Comparison of ENCODE assay signal across 25 cellular contexts in the genomic region with DNA sequence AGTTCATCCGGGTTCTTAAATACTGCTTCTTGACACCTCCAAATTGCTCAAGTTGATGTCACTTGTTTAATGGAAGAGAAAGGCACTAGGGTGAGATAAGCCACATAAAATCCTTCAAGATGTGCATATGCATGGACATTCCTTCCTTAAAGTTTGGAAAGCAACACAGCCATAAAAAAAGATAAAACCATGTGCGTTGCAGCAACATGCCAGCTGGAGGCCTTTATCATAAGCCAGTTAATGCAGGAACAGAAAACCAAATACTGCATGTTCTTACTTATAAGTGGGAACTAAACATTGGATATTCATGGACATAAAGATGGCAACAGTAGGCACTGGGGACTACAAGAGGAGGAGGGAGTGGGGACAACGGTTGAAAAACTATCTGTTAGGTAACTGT.
"Had no signal": no experiment of that assay in that cellular context is flagged by ENCODE, and none has a peak within 500 bp of the region (broad histone marks: within the 10 kb centered on the region; RNA-seq: fewer than 3 reads in every experiment).

No MANE protein-coding gene starts in this region.

- H3K27me3 ChIP-seq: left lung, neural progenitor cell, neutrophil, right atrium auricular region, right lobe of liver, suprapubic skin, tibial artery, upper lobe of right lung had no signal

- H3K27me3 Mint-ChIP-seq: naive thymus-derived CD8-positive, alpha-beta T cell; stimulated activated naive CD8-positive, alpha-beta T cell treated with anti-CD3 and anti-CD28 coated beads, Interleukin-15, Interleukin-2, amounts not matched to agents 100 ng/mL and 50 ng/mL, for 24 hours had no signal

- ATAC-seq: left colon; naive thymus-derived CD8-positive, alpha-beta T cell had no signal

- H3K9me3 Mint-ChIP-seq: naive thymus-derived CD8-positive, alpha-beta T cell; nephron progenitor cell; neural progenitor cell; stimulated activated naive CD8-positive, alpha-beta T cell treated with anti-CD3 and anti-CD28 coated beads, Interleukin-15, Interleukin-2, amounts not matched to agents 100 ng/mL and 50 ng/mL, for 24 hours had no signal

- H3K4me1 ChIP-seq: neural progenitor cell, parathyroid adenoma, right lobe of liver had no signal

- H3K9me3 ChIP-seq: left lung, lower lobe of right lung, neutrophil, right atrium auricular region, right lobe of liver, suprapubic skin, thoracic aorta, tibial artery, upper lobe of right lung had no signal

- H3K4me1 Mint-ChIP-seq: nephron progenitor cell, neural progenitor cell had no signal

- H3K27ac Mint-ChIP-seq: nephron progenitor cell, neural progenitor cell had no signal

- H3K4me3 Mint-ChIP-seq: naive thymus-derived CD8-positive, alpha-beta T cell; nephron progenitor cell; neural progenitor cell; stimulated activated naive CD8-positive, alpha-beta T cell treated with anti-CD3 and anti-CD28 coated beads, Interleukin-15, Interleukin-2, amounts not matched to agents 100 ng/mL and 50 ng/mL, for 24 hours had no signal

- H3K27ac ChIP-seq: lower lobe of right lung, neural progenitor cell, parathyroid adenoma, right atrium auricular region, right lobe of liver, suprapubic skin, tibial artery had no signal

- H3K36me3 ChIP-seq: neural progenitor cell, neutrophil, right lobe of liver had no signal

- H3K4me3 ChIP-seq: left lung, lower lobe of right lung, neural progenitor cell, right atrium auricular region, right lobe of liver, smooth muscle cell, suprapubic skin, thoracic aorta, tibial artery, upper lobe of right lung had no signal

- DNase-seq: kidney glomerular epithelial cell; left colon; left lung; lower lobe of right lung; mammary epithelial cell; mesenchymal stem cell; naive thymus-derived CD8-positive, alpha-beta T cell; nephron progenitor cell; occipital lobe; right lobe of liver; stimulated activated CD4-positive, alpha-beta T cell treated with anti-CD3 and anti-CD28 coated beads, Interleukin-1b, Interleukin-23, amount 100 ng/mL, for 48 hours; stimulated activated CD4-positive, alpha-beta T cell treated with anti-CD3 and anti-CD28 coated beads, Interleukin-2, amount 100 ng/mL, for 48 hours; stimulated activated CD4-positive, alpha-beta T cell treated with anti-CD3 and anti-CD28 coated beads, Interleukin-4, amount 100 ng/mL, for 4 hours; stimulated activated CD8-positive, alpha-beta memory T cell treated with anti-CD3 and anti-CD28 coated beads, Interleukin-4, amount 100 ng/mL, for 48 hours; stimulated activated naive CD4-positive, alpha-beta T cell; tibial artery; upper lobe of right lung had no signal
